In the genomic region with DNA sequence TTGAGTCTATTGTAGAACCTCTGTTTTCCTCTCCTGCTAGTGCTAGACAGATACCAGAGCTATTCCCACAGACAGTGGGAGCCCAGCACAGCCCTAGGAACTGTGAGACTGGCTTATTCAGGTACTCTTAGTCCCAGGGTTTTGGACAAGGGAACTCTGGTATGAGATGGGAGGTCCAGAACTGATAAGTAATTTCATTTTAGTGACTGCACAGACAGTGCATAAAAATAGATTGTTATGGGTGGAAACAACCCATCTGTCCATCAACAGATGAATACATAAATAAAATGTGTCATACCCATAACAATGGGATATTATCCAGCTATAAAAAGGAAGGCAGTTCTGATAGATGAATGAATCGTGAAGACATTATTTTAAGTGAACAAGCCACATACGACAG, we compare ENCODE assay signal across 16 cellular contexts. TPM values are rescaled to one million over a fixed set of nuclear protein-coding genes. Genes with fewer than 3 reads are reported as not detected.
DNase-seq lines count a peak whose midpoint lies in the region; ATAC-seq, FAIRE-seq and TF ChIP-seq lines count a peak whose summit lies in the region.
"Had no signal": no experiment of that assay in that cellular context is flagged by ENCODE, and none has a peak within 500 bp of the region (broad histone marks: within the 10 kb centered on the region; RNA-seq: fewer than 3 reads in every experiment).

No MANE protein-coding gene starts in this region.

- H3K36me3 ChIP-seq in colonic mucosa: peaks cover 9% of the 10 kb centered on the region
- H3K36me3 ChIP-seq in left ventricle myocardium inferior: no peaks in the 10 kb centered on the region
- H3K36me3 ChIP-seq in SJCRH30: no peaks in the 10 kb centered on the region

- no peak for ATAC-seq in omental fat pad (ENCODE audit: low FRiP score)
- ATAC-seq: A549 had no signal

- intact Hi-C loops in colonic mucosa (cut with DNase I): no loop called here
- intact Hi-C loops in left ventricle myocardium inferior (cut with micrococcal nuclease): no loop called here

- peak; percentile 58 for FAIRE-seq in urothelium cell line (lab: Jason Lieb, UNC)
- FAIRE-seq: A549, GM19239 had no signal

- no peak overlapping the region for H3K4me3 ChIP-seq in colonic mucosa
- H3K4me3 ChIP-seq in left ventricle myocardium inferior: no peak overlapping the region
- H3K4me3 ChIP-seq in SJCRH30: no peak overlapping the region
- H3K4me3 ChIP-seq: A549 had no signal

- no peak overlapping the region for H3K9ac ChIP-seq in colonic mucosa (ENCODE audit: low read depth in 2 of 2, low read length in 2 of 2)

- H3K9me3 ChIP-seq in colonic mucosa (no peaks in the 10 kb centered on the region), left ventricle myocardium inferior (replicated peaks) (no peaks in the 10 kb centered on the region), SJCRH30 (replicated peaks) (no peaks in the 10 kb centered on the region)
- H3K9me3 ChIP-seq: A549, Caco-2 had no signal

- H3K27me3 ChIP-seq in colonic mucosa: no peaks in the 10 kb centered on the region
- no peaks in the 10 kb centered on the region for H3K27me3 ChIP-seq in left ventricle myocardium inferior (ENCODE audit: low read depth)
- H3K27me3 ChIP-seq in SJCRH30: peaks cover 7% of the 10 kb centered on the region

- TF ChIP-seq CTCF in colonic mucosa (IDR thresholded peaks at IDR 0.05) (no peak), left ventricle myocardium inferior (IDR thresholded peaks at IDR 0.05; ENCODE audit: borderline replicate concordance) (no peak), omental fat pad (IDR thresholded peaks at IDR 0.05) (no peak)

- H3K27ac ChIP-seq in colonic mucosa (no peak overlapping the region), left ventricle myocardium inferior (replicated peaks) (peak overlapping the region; percentile 39), SJCRH30 (no peak overlapping the region)
- H3K27ac ChIP-seq: A549 had no signal

- peak; percentile 4 for DNase-seq in colonic mucosa
- DNase-seq in dermis microvascular lymphatic vessel endothelial cell (ENCODE audit: low read depth in 2 of 2): peak; percentile 35 to 74
- DNase-seq in left ventricle myocardium inferior: no peak
- DNase-seq in urothelium cell line (ENCODE audit: low spot score): no peak
- no peak for DNase-seq in SJCRH30
- DNase-seq in omental fat pad (ENCODE audit: low spot score): no peak
- DNase-seq: Caco-2; CD8-positive, alpha-beta memory T cell; DMS53; GF-D8; HCEC 1CT; HFFc6 had no signal

- H3K4me1 ChIP-seq in colonic mucosa: no peaks in the 10 kb centered on the region
- H3K4me1 ChIP-seq in left ventricle myocardium inferior: no peaks in the 10 kb centered on the region
- no peaks in the 10 kb centered on the region for H3K4me1 ChIP-seq in SJCRH30
- H3K4me1 ChIP-seq: A549, Caco-2 had no signal

RNA-seq across cellular contexts. Expression of a gene that starts 9.0 kb away (rescaled TPM):
- total RNA-seq in colonic mucosa (100 to 1,000 TPM; 283 to 290 TPM), dermis microvascular lymphatic vessel endothelial cell (not detected in 2 replicates), left ventricle myocardium inferior (0.11 TPM), omental fat pad (not detected)
- not detected in 2 replicates for total RNA-seq in SJCRH30 (2014; rRNA removed; shearing (Covaris generic))
- total RNA-seq: CD8-positive, alpha-beta memory T cell; H4; HFFc6; HT1080 had no signal

RNA-seq across cellular contexts. Expression of a gene that starts 13.9 kb away (rescaled TPM):
- total RNA-seq in colonic mucosa (10 to 100 TPM in 1 of 2 donors, 1 to 10 TPM in 1; 4.9 to 24.6 TPM), dermis microvascular lymphatic vessel endothelial cell (39.4 and 61.2 TPM in 2 replicates), left ventricle myocardium inferior (93.7 TPM), omental fat pad (100 to 1,000 TPM in 1 of 4 donors, 10 to 100 TPM in 3; 34.4 to 223 (median 62.8) TPM)
- 31.4 and 32.1 TPM in 2 replicates for total RNA-seq in SJCRH30 (2014; rRNA removed; shearing (Covaris generic))

RNA-seq across cellular contexts. Expression of a gene that starts 42.7 kb away (rescaled TPM):
- total RNA-seq in colonic mucosa (1 to 10 TPM; 2.0 to 3.0 TPM), dermis microvascular lymphatic vessel endothelial cell (0.25 TPM in 1 of 2 replicates, not detected in the other), left ventricle myocardium inferior (2.4 TPM), omental fat pad (1 to 10 TPM; 4.2 to 6.6 (median 4.9) TPM)
- total RNA-seq in SJCRH30 (2014; rRNA removed; shearing (Covaris generic)): 0.02 TPM in 1 of 2 replicates, not detected in the other
- total RNA-seq: CD8-positive, alpha-beta memory T cell; H4; HT1080 had no signal

Comparison
In these comparisons a context has a peak if more than half of its experiments do, and no peak if none do; other contexts are left out.
1. DNase-seq: peak in colonic mucosa (single experiment) and dermis microvascular lymphatic vessel endothelial cell (2 of 2); none in left ventricle myocardium inferior (single experiment), urothelium cell line (single experiment), SJCRH30 (0 of 2) and omental fat pad (single experiment).
2. RNA of a gene that starts 9.0 kb away (total RNA-seq): 283 to 290 TPM in colonic mucosa; 0.11 TPM in left ventricle myocardium inferior (single experiment), not detected in dermis microvascular lymphatic vessel endothelial cell, not detected in SJCRH30 and not detected in omental fat pad; every median in the first group is over 100 times any median in the second.